Comparison of ENCODE assay signal across 27 cellular contexts in the genomic region with DNA sequence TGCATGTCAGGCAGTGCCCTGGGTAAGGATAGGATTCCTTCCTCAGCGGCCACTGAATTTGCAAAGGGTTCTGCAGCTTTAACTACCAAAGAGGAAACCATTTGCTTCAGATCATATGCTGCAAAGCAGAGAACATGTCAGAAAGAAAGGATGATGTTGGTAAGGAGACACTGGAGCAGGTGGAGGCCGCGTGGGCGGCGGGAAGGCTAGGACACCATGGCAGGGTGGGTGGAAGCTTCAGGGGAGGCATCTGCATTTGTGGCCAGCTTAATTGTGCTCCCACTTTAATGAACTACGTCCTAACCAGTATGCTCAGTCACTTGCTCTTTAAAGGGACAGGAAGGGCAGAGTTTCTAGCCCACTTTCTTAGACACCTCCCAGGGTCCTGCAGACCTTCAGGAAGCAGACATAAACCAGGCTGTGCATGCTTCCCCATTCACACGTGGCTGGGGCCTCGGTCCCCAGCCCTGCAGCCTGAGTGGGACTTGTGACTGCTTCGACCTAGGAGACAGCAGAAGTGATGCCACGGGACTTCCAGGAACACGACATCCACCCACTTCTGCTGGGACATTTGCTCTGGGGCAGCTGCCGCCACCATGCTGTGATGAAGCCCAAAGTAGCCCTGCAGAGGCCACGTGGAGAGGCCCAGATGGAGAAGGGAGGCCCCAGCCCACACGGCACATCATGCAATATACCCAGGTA.
"Had no signal": no experiment of that assay in that cellular context is flagged by ENCODE, and none has a peak within 500 bp of the region (broad histone marks: within the 10 kb centered on the region; RNA-seq: fewer than 3 reads in every experiment).

No MANE protein-coding gene starts in this region.

- H3K9ac ChIP-seq: neural progenitor cell had no signal

- H3K4me1 Mint-ChIP-seq: neural progenitor cell had no signal

- DNase-seq: activated CD4-positive, alpha-beta T cell treated with anti-CD3 and anti-CD28 coated beads for 48 hours; activated CD4-positive, alpha-beta T cell treated with anti-CD3 and anti-CD28 coated beads, Interleukin-2, amount 50 U/mL, for 48 hours; activated CD8-positive, alpha-beta memory T cell treated with anti-CD3 and anti-CD28 coated beads for 24 hours; activated effector memory CD4-positive, alpha-beta T cell treated with anti-CD3 and anti-CD28 coated beads, Interleukin-2, amount 50 U/mL, for 16 hours; activated naive CD4-positive, alpha-beta T cell treated with anti-CD3 and anti-CD28 coated beads, Interleukin-2, amount 10 ng/mL, durations not matched to agents 7 days and 5 days; activated T-cell treated with anti-CD3 and anti-CD28 coated beads, Interleukin-2, amount 50 U/mL, for 1 hour; amniotic stem cell; cortex of kidney; effector memory CD8-positive, alpha-beta T cell; islet precursor cell; left colon; naive B cell; occipital lobe; stimulated activated CD4-positive, alpha-beta T cell treated with anti-CD3 and anti-CD28 coated beads, Interleukin-1b, Interleukin-23, amount 100 ng/mL, for 48 hours; stimulated activated naive CD4-positive, alpha-beta T cell; tibial artery; WERI-Rb-1 had no signal

- H3K36me3 Mint-ChIP-seq: activated naive CD4-positive, alpha-beta T cell treated with anti-CD3 and anti-CD28 coated beads, Interleukin-2, amount 10 ng/mL, durations not matched to agents 7 days and 5 days; naive B cell had no signal

- H3K79me2 ChIP-seq: hepatocyte had no signal

- H3K27me3 ChIP-seq: gastroesophageal sphincter, hepatocyte, neural progenitor cell, right atrium auricular region, suprapubic skin, tibial artery had no signal

- H3K4me1 ChIP-seq: gastroesophageal sphincter, neural progenitor cell, tibial artery had no signal

- H3K9me3 ChIP-seq: gastroesophageal sphincter, right atrium auricular region, suprapubic skin, tibial artery had no signal

- ATAC-seq: activated CD4-positive, CD25-positive, alpha-beta regulatory T cell treated with anti-CD3 and anti-CD28 coated beads, Interleukin-2, amount 50 U/mL, for 24 hours; effector memory CD8-positive, alpha-beta T cell; gastroesophageal sphincter; left colon had no signal

- H3K4me3 Mint-ChIP-seq: activated naive CD4-positive, alpha-beta T cell treated with anti-CD3 and anti-CD28 coated beads, Interleukin-2, amount 10 ng/mL, durations not matched to agents 7 days and 5 days; activated T-helper 1 cell treated with anti-CD3 and anti-CD28 coated beads, Interleukin-12 subunit alpha, Interleukin-12 subunit beta, Interleukin-2, Interleukin-4 antibody, amounts not matched to agents 30 ng/mL and 10 ng/mL and 1 ng/mL, durations not matched to agents 14 hours and 24 hours and 36 hours; mesothelial cell of epicardium; naive B cell; neural progenitor cell; T-helper 2 cell treated with Interferon-gamma antibody and Interleukin-4, amounts not matched to agents 5 μg/mL and 100 μg/mL, for 36 hours had no signal

- H3K9me3 Mint-ChIP-seq: activated naive CD4-positive, alpha-beta T cell treated with anti-CD3 and anti-CD28 coated beads, Interleukin-2, amount 10 ng/mL, durations not matched to agents 7 days and 5 days; activated T-helper 1 cell treated with anti-CD3 and anti-CD28 coated beads, Interleukin-12 subunit alpha, Interleukin-12 subunit beta, Interleukin-2, Interleukin-4 antibody, amounts not matched to agents 30 ng/mL and 10 ng/mL and 1 ng/mL, durations not matched to agents 14 hours and 24 hours and 36 hours; effector memory CD8-positive, alpha-beta T cell; mesothelial cell of epicardium; naive B cell; neural progenitor cell; T-helper 2 cell treated with Interferon-gamma antibody and Interleukin-4, amounts not matched to agents 5 μg/mL and 100 μg/mL, for 36 hours had no signal

- H3K4me3 ChIP-seq: gastroesophageal sphincter, hepatocyte, neural progenitor cell, right atrium auricular region, smooth muscle cell, suprapubic skin, tibial artery had no signal

- H2AFZ ChIP-seq: hepatocyte, neural progenitor cell had no signal

- H3K36me3 ChIP-seq: neural progenitor cell had no signal

- H3K4me2 ChIP-seq: hepatocyte, neural progenitor cell, smooth muscle cell had no signal

- H3K27ac ChIP-seq: gastroesophageal sphincter, hepatocyte, neural progenitor cell, right atrium auricular region, suprapubic skin, tibial artery, WERI-Rb-1 had no signal

- H3K27ac Mint-ChIP-seq: activated naive CD4-positive, alpha-beta T cell treated with anti-CD3 and anti-CD28 coated beads, Interleukin-2, amount 10 ng/mL, durations not matched to agents 7 days and 5 days; activated T-helper 1 cell treated with anti-CD3 and anti-CD28 coated beads, Interleukin-12 subunit alpha, Interleukin-12 subunit beta, Interleukin-2, Interleukin-4 antibody, amounts not matched to agents 30 ng/mL and 10 ng/mL and 1 ng/mL, durations not matched to agents 14 hours and 24 hours and 36 hours; mesothelial cell of epicardium; neural progenitor cell; T-helper 2 cell treated with Interferon-gamma antibody and Interleukin-4, amounts not matched to agents 5 μg/mL and 100 μg/mL, for 36 hours had no signal
